15 cellular contexts compared by ENCODE assay signal in genomic region chr11:120236169-120237107, GRCh38. TPM values are rescaled to one million over a fixed set of nuclear protein-coding genes. Genes with fewer than 3 reads are reported as not detected.
DNase-seq lines count a peak whose midpoint lies in the region; ATAC-seq, FAIRE-seq and TF ChIP-seq lines count a peak whose summit lies in the region.
"Had no signal": no experiment of that assay in that cellular context is flagged by ENCODE, and none has a peak within 500 bp of the region (broad histone marks: within the 10 kb centered on the region; RNA-seq: fewer than 3 reads in every experiment).

No MANE protein-coding gene starts in this region.

- no peak overlapping the region for H2BK120ac ChIP-seq in mesendoderm (ENCODE audit: low read depth, low read length)

- no CpG with 5 or more reads among the region's 5 CpGs for WGBS in mesendoderm (ENCODE audit: extremely low coverage, insufficient coverage, low lambda C conversion rate)

- H3K4me1 ChIP-seq in astrocyte (ENCODE audit: insufficient read depth, low read length) (no peaks in the 10 kb centered on the region), mesendoderm (ENCODE audit: control insufficient read depth, low read depth, low read length) (no peaks in the 10 kb centered on the region), right atrium auricular region (peaks cover 0 to 8% of the 10 kb centered on the region in 2 donors)

- no peaks in the 10 kb centered on the region for H3K9me3 ChIP-seq in astrocyte (ENCODE audit: insufficient read depth, low read depth, low read length)
- no peaks in the 10 kb centered on the region for H3K9me3 ChIP-seq in right atrium auricular region
- H3K9me3 ChIP-seq: colonic mucosa, thyroid gland had no signal

- no peak overlapping the region for H3K56ac ChIP-seq in mesendoderm (ENCODE audit: low read length)

- peak; percentile 25 for TF ChIP-seq POLR2A in GM18526 (IDR thresholded peaks at IDR 0.05; ENCODE audit: extremely low read depth, insufficient read length)

- H3K36me3 ChIP-seq in astrocyte (ENCODE audit: insufficient read depth, low read length) (no peaks in the 10 kb centered on the region), mesendoderm (ENCODE audit: control insufficient read depth, insufficient read depth, low read length) (no peaks in the 10 kb centered on the region), right atrium auricular region (no peaks in the 10 kb centered on the region)
- H3K36me3 ChIP-seq: colonic mucosa, thyroid gland had no signal

- no peak overlapping the region for H3K4me3 Mint-ChIP-seq in astrocyte (ENCODE audit: unreplicated experiment)

- H3K27me3 ChIP-seq in astrocyte (ENCODE audit: insufficient read depth, low read length) (peaks cover 53% of the 10 kb centered on the region), mesendoderm (ENCODE audit: insufficient read depth, low read length, poor library complexity) (no peaks in the 10 kb centered on the region), right atrium auricular region (no peaks in the 10 kb centered on the region)
- H3K27me3 ChIP-seq: thyroid gland had no signal

- DNase-seq in M059J (ENCODE audit: low read depth) (peak; percentile 72), astrocyte (ENCODE audit: low read depth) (peak; percentile 59), mesendoderm (peak; percentile 97), right atrium auricular region (ENCODE audit: low spot score) (no peak), mucosa of gallbladder (ENCODE audit: low spot score) (no peak)
- DNase-seq in activated CD4-positive, alpha-beta T cell treated with anti-CD3 and anti-CD28 coated beads for 1 hour = no peak
- DNase-seq: colonic mucosa, H7, RPMI8226, thyroid gland had no signal

- no peak overlapping the region for H4K8ac ChIP-seq in mesendoderm (ENCODE audit: low read depth, low read length)

- no peaks in the 10 kb centered on the region for H3K79me1 ChIP-seq in mesendoderm (ENCODE audit: low read length)

- no peaks in the 10 kb centered on the region for H3K9me3 Mint-ChIP-seq in astrocyte (ENCODE audit: unreplicated experiment)

- FAIRE-seq in astrocyte (lab: Jason Lieb, UNC) = no peak
- FAIRE-seq: D721Med had no signal

- H2AK5ac ChIP-seq in mesendoderm (ENCODE audit: low read length) = no peak overlapping the region

- no peak overlapping the region for H3K27ac Mint-ChIP-seq in astrocyte (ENCODE audit: unreplicated experiment)

- H2AFZ ChIP-seq in astrocyte (ENCODE audit: low read depth, low read length) = no peak overlapping the region

- H3K4me1 Mint-ChIP-seq in astrocyte (ENCODE audit: low read depth, unreplicated experiment) = no peaks in the 10 kb centered on the region

- no peak overlapping the region for H3K23ac ChIP-seq in mesendoderm (ENCODE audit: low read length)

- no peak overlapping the region for H3K4me2 ChIP-seq in astrocyte (ENCODE audit: low read length)
- no peak overlapping the region for H3K4me2 ChIP-seq in mesendoderm (ENCODE audit: low read length)

- TF ChIP-seq CTCF in astrocyte (IDR thresholded peaks at IDR 0.05; ENCODE audit: insufficient read depth, low read depth, low read length) = no peak
- TF ChIP-seq CTCF in right atrium auricular region (IDR thresholded peaks at IDR 0.05) = no peak

- H3K4ac ChIP-seq in mesendoderm (ENCODE audit: low read depth, low read length) = no peak overlapping the region

- no peak for ATAC-seq in GM19455 (IDR thresholded peaks at IDR 0.05; ENCODE audit: unreplicated experiment)
- ATAC-seq: activated CD4-positive, CD25-positive, alpha-beta regulatory T cell treated with anti-CD3 and anti-CD28 coated beads, Interleukin-2, amount 50 U/mL, for 24 hours had no signal

- H3K4me3 ChIP-seq in astrocyte (ENCODE audit: insufficient read depth, low read depth, low read length) (no peak overlapping the region), mesendoderm (ENCODE audit: low read length) (no peak overlapping the region), right atrium auricular region (no peak overlapping the region)
- H3K4me3 ChIP-seq: colonic mucosa, thyroid gland had no signal

- no peak overlapping the region for H3K18ac ChIP-seq in mesendoderm (ENCODE audit: low read length)

- H4K5ac ChIP-seq in mesendoderm (ENCODE audit: low read length) = no peak overlapping the region

- H2BK15ac ChIP-seq in mesendoderm (replicated peaks; ENCODE audit: low read depth) = no peak overlapping the region

- peaks cover 85% of the 10 kb centered on the region for H3K27me3 Mint-ChIP-seq in astrocyte (ENCODE audit: low read depth, unreplicated experiment)

- no peaks in the 10 kb centered on the region for H3K79me2 ChIP-seq in astrocyte (ENCODE audit: insufficient read depth, low read length)
- no peaks in the 10 kb centered on the region for H3K79me2 ChIP-seq in mesendoderm (ENCODE audit: control insufficient read depth, insufficient read depth, low read length)

- H4K20me1 ChIP-seq in astrocyte (ENCODE audit: insufficient read depth, low read length) = no peaks in the 10 kb centered on the region

- H3K9ac ChIP-seq in astrocyte (ENCODE audit: low read length) = no peak overlapping the region
- no peak overlapping the region for H3K9ac ChIP-seq in mesendoderm (ENCODE audit: low read length)

- H3K36me3 Mint-ChIP-seq in astrocyte (ENCODE audit: low read depth, unreplicated experiment) = no peaks in the 10 kb centered on the region

- no peak overlapping the region for H3K27ac ChIP-seq in astrocyte (ENCODE audit: low read depth, low read length)
- H3K27ac ChIP-seq in mesendoderm (ENCODE audit: low read depth, low read length) = no peak overlapping the region
- H3K27ac ChIP-seq in right atrium auricular region = no peak overlapping the region
- H3K27ac ChIP-seq: colonic mucosa, thyroid gland had no signal

- H2BK5ac ChIP-seq in mesendoderm (ENCODE audit: low read length) = no peak overlapping the region

RNA-seq across cellular contexts. Expression of gene POU2F3, which starts 3.5 kb away (rescaled TPM):
- 0.02 TPM in 1 of 2 replicates, not detected in the other for total RNA-seq in M059J (2014; rRNA removed; shearing (Covaris generic))
- 0.20 TPM in 1 of 2 replicates, not detected in the other for total RNA-seq in astrocyte
- polyA plus RNA-seq in mesendoderm (2013, experiment 1 of 2) = 0.51 TPM
- 0.57 TPM for polyA plus RNA-seq in mesendoderm (2013, experiment 2 of 2)
- total RNA-seq in right atrium auricular region = not detected
- total RNA-seq in mucosa of gallbladder = 6.5 TPM
- total RNA-seq: glomerular endothelial cell, H7 had no signal

RNA-seq across cellular contexts. Expression of gene OAF, which starts 25.6 kb away (rescaled TPM):
- 65.0 and 105 TPM in 2 replicates for total RNA-seq in M059J (2014; rRNA removed; shearing (Covaris generic))
- total RNA-seq in astrocyte (20.9 and 22.5 TPM in 2 replicates), right atrium auricular region (10 to 100 TPM; 27.9 to 43.6 TPM), mucosa of gallbladder (123 TPM)
- 0.48 TPM for polyA plus RNA-seq in mesendoderm (2013, experiment 1 of 2)
- polyA plus RNA-seq in mesendoderm (2013, experiment 2 of 2) = 0.36 TPM

Comparison
In these comparisons a context has a peak if more than half of its experiments do, and no peak if none do; other contexts are left out.
1. DNase-seq: peak in M059J (single experiment), astrocyte (single experiment) and mesendoderm (single experiment); none in right atrium auricular region (single experiment), mucosa of gallbladder (single experiment) and activated CD4-positive, alpha-beta T cell treated with anti-CD3 and anti-CD28 coated beads for 1 hour (single experiment).